23 cellular contexts compared by ENCODE assay signal in the genomic region with DNA sequence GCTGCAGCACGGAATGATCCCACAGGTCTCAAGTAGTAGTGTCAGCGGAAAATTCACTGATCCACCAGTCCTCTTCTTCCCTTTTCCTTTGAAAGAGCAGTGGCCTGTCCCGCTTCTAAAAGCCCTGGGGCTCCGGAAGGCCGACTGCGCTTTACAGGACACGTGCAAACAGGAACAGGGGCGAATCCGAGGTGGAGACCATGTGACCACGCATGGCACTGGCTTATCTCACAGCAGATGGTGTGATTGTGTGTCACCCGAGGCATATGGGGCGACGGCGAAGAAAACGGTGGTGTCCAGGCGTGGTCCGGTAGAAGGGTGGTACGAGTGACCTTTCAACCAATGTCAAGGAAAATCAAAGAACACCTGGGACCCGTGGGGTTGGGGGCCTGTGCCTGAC. TPM values are rescaled to one million over a fixed set of nuclear protein-coding genes. Genes with fewer than 3 reads are reported as not detected.
DNase-seq lines count a peak whose midpoint lies in the region; ATAC-seq and TF ChIP-seq lines count a peak whose summit lies in the region.
"Had no signal": no experiment of that assay in that cellular context is flagged by ENCODE, and none has a peak within 500 bp of the region (broad histone marks: within the 10 kb centered on the region; RNA-seq: fewer than 3 reads in every experiment).

No MANE protein-coding gene starts in this region.

- no peak for TF ChIP-seq CTCF in natural killer cell (IDR thresholded peaks at IDR 0.05)
- TF ChIP-seq CTCF in type B pancreatic cell (conservative IDR thresholded peaks at IDR 0.05) = no peak

- peaks cover 0 to 4% of the 10 kb centered on the region in 2 donors for H3K27me3 Mint-ChIP-seq in natural killer cell treated with Interleukin-12 subunit alpha and Interleukin-12 subunit beta and Interleukin-15 and Interleukin-18, amount 100 ng/mL, for 72 hours
- H3K27me3 Mint-ChIP-seq in natural killer cell (ENCODE audit: low read depth in 2 of 2) = peaks cover 0 to 3% of the 10 kb centered on the region in 2 donors
- H3K27me3 Mint-ChIP-seq in type B pancreatic cell = no peaks in the 10 kb centered on the region
- H3K27me3 Mint-ChIP-seq: CD4-positive, alpha-beta memory T cell had no signal

- no peak overlapping the region for H3K27ac Mint-ChIP-seq in natural killer cell treated with Interleukin-12 subunit alpha and Interleukin-12 subunit beta and Interleukin-15 and Interleukin-18, amount 100 ng/mL, for 72 hours
- H3K27ac Mint-ChIP-seq in natural killer cell (no peak overlapping the region), type B pancreatic cell (no peak overlapping the region)
- H3K27ac Mint-ChIP-seq: CD4-positive, alpha-beta memory T cell; H9; HFFc6 had no signal

- H3K4me3 Mint-ChIP-seq in natural killer cell treated with Interleukin-12 subunit alpha and Interleukin-12 subunit beta and Interleukin-15 and Interleukin-18, amount 100 ng/mL, for 72 hours = no peak overlapping the region
- H3K4me3 Mint-ChIP-seq in natural killer cell = no peak overlapping the region
- H3K4me3 Mint-ChIP-seq in type B pancreatic cell = no peak overlapping the region
- H3K4me3 Mint-ChIP-seq: CD4-positive, alpha-beta memory T cell; H9; HFFc6 had no signal

- intact Hi-C loops in natural killer cell (cut with micrococcal nuclease) = no loop called here

- peak; percentile 43 for DNase-seq in activated CD8-positive, alpha-beta memory T cell treated with anti-CD3 and anti-CD28 coated beads, Interleukin-2, amount 50 U/mL, for 48 hours
- no peak for DNase-seq in activated CD8-positive, alpha-beta memory T cell treated with anti-CD3 and anti-CD28 coated beads, Interleukin-2, amount 50 U/mL, for 4 hours
- DNase-seq in natural killer cell treated with Interleukin-12 subunit alpha and Interleukin-12 subunit beta and Interleukin-15 and Interleukin-18, amount 100 ng/mL, for 72 hours (ENCODE audit: low spot score) = peak; percentile 58
- no peak for DNase-seq in natural killer cell
- peak; percentile 90 for DNase-seq in mesenteric fat pad (ENCODE audit: low spot score)
- peak; percentile 70 for DNase-seq in type B pancreatic cell (ENCODE audit: extremely low spot score, unreplicated experiment)
- DNase-seq in NCI-H1436 treated with DMSO at 0.1 percent for 48 hours (lab: John Stamatoyannopoulos, UW) = no peak
- DNase-seq: 8988T; CD4-positive, alpha-beta memory T cell; DMS 273 treated with DMSO at 0.1 percent for 48 hours; DMS79 treated with DMSO at 0.1 percent for 48 hours; GM23248; H9; HFFc6; NCI-H1092; NCI-H2081; NCI-H2171; NCI-H345; OCI-M1 had no signal

- H3K9me3 Mint-ChIP-seq in natural killer cell treated with Interleukin-12 subunit alpha and Interleukin-12 subunit beta and Interleukin-15 and Interleukin-18, amount 100 ng/mL, for 72 hours = peaks cover 4% of the 10 kb centered on the region
- H3K9me3 Mint-ChIP-seq in natural killer cell = peaks cover 3 to 10% of the 10 kb centered on the region in 2 donors
- peaks cover 15% of the 10 kb centered on the region for H3K9me3 Mint-ChIP-seq in type B pancreatic cell

- peaks cover 0 to 6% of the 10 kb centered on the region in 2 donors for H3K4me1 Mint-ChIP-seq in natural killer cell treated with Interleukin-12 subunit alpha and Interleukin-12 subunit beta and Interleukin-15 and Interleukin-18, amount 100 ng/mL, for 72 hours (ENCODE audit: low read depth in 2 of 2)
- H3K4me1 Mint-ChIP-seq in natural killer cell (peaks cover 0 to 3% of the 10 kb centered on the region in 2 donors), type B pancreatic cell (ENCODE audit: unreplicated experiment) (no peaks in the 10 kb centered on the region)
- H3K4me1 Mint-ChIP-seq: CD4-positive, alpha-beta memory T cell; H9 had no signal

- peaks cover 10% of the 10 kb centered on the region for H3K36me3 Mint-ChIP-seq in natural killer cell treated with Interleukin-12 subunit alpha and Interleukin-12 subunit beta and Interleukin-15 and Interleukin-18, amount 100 ng/mL, for 72 hours
- no peaks in the 10 kb centered on the region for H3K36me3 Mint-ChIP-seq in natural killer cell
- no peaks in the 10 kb centered on the region for H3K36me3 Mint-ChIP-seq in type B pancreatic cell
- H3K36me3 Mint-ChIP-seq: CD4-positive, alpha-beta memory T cell had no signal

- no peak for ATAC-seq in natural killer cell treated with Interleukin-12 subunit alpha and Interleukin-12 subunit beta and Interleukin-15 and Interleukin-18, amount 100 ng/mL, for 72 hours
- ATAC-seq in natural killer cell = no peak
- ATAC-seq in GM21723 (IDR thresholded peaks at IDR 0.05; ENCODE audit: unreplicated experiment) = no peak
- ATAC-seq: GM12878 had no signal

RNA-seq across cellular contexts. Expression of a gene that starts 12.0 kb away (rescaled TPM):
- not detected for total RNA-seq in natural killer cell treated with Interleukin-12 subunit alpha and Interleukin-12 subunit beta and Interleukin-15 and Interleukin-18, amount 100 ng/mL, for 72 hours
- total RNA-seq in natural killer cell (not detected), mesenteric fat pad (not detected), type B pancreatic cell (ENCODE audit: low replicate concordance) (not detected in 2 replicates)
- total RNA-seq: Caco-2; CD4-positive, alpha-beta memory T cell; GM12878; GM23248; H9; HFFc6; K562 had no signal

Comparison
In these comparisons a context has a peak if more than half of its experiments do, and no peak if none do; other contexts are left out.
1. DNase-seq: peak in activated CD8-positive, alpha-beta memory T cell treated with anti-CD3 and anti-CD28 coated beads, Interleukin-2, amount 50 U/mL, for 48 hours (single experiment), natural killer cell treated with Interleukin-12 subunit alpha and Interleukin-12 subunit beta and Interleukin-15 and Interleukin-18, amount 100 ng/mL, for 72 hours (single experiment), mesenteric fat pad (single experiment) and type B pancreatic cell (single experiment); none in activated CD8-positive, alpha-beta memory T cell treated with anti-CD3 and anti-CD28 coated beads, Interleukin-2, amount 50 U/mL, for 4 hours (single experiment), natural killer cell (single experiment) and NCI-H1436 treated with DMSO at 0.1 percent for 48 hours (single experiment).